ENCODE assay signal across 24 cellular contexts in the genomic region with DNA sequence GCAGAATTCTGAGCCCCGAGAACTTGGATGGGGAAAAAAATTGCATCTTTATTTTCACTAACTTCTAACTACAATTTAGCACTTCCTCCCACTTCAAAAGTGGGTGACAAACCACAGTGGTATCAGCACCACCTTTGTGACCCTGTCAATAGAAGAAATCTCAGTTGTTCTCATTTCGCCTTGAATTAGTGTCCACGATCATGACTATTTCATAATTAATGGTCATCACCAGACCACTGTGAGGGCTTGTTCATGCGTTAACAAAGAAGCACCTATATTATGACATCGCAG.
DNase-seq lines count a peak whose midpoint lies in the region; ATAC-seq, FAIRE-seq and TF ChIP-seq lines count a peak whose summit lies in the region.
"Had no signal": no experiment of that assay in that cellular context is flagged by ENCODE, and none has a peak within 500 bp of the region (broad histone marks: within the 10 kb centered on the region; RNA-seq: fewer than 3 reads in every experiment).

No MANE protein-coding gene starts in this region.

- no peak for DNase-seq in stimulated activated naive CD8-positive, alpha-beta T cell treated with anti-CD3 and anti-CD28 coated beads, Interleukin-15, amount 100 ng/mL, for 72 hours
- DNase-seq in stimulated activated naive CD8-positive, alpha-beta T cell treated with anti-CD3 and anti-CD28 coated beads, Interleukin-15, Interleukin-2, amounts not matched to agents 100 U/mL and 50 U/mL, for 24 hours: no peak
- DNase-seq in immature natural killer cell (peak; percentile 11 to 24 (median 24)), GM12892 (ENCODE audit: insufficient read length) (no peak)
- DNase-seq: Caco-2, DMS 273 treated with DMSO at 0.1 percent for 48 hours, DMS79 treated with DMSO at 0.1 percent for 48 hours, GM23248, H9, KBM-7, MM.1S, NCI-H1048, NCI-H1417 treated with DMSO at 0.1 percent for 48 hours, NCI-H187, NCI-H2107, NCI-H446 treated with DMSO at 0.1 percent for 48 hours, NCI-H526 treated with DMSO at 0.1 percent for 48 hours, OCI-M1 had no signal

- no peak for FAIRE-seq in GM12892 (lab: Jason Lieb, UNC)
- FAIRE-seq: A204.1, HepG2, RCC 7860 had no signal

- H3K36me3 Mint-ChIP-seq in activated T-helper 17 cell treated with anti-CD3 and anti-CD28 coated beads, Interleukin-2, amount 50 U/mL, for 72 hours (ENCODE audit: low read depth): no peaks in the 10 kb centered on the region
- H3K36me3 Mint-ChIP-seq in immature natural killer cell: no peaks in the 10 kb centered on the region

- H3K4me1 Mint-ChIP-seq in stimulated activated naive CD8-positive, alpha-beta T cell treated with anti-CD3 and anti-CD28 coated beads, Interleukin-15, amount 100 ng/mL, for 72 hours: peaks cover 18% of the 10 kb centered on the region
- H3K4me1 Mint-ChIP-seq in activated T-helper 17 cell treated with anti-CD3 and anti-CD28 coated beads, Interleukin-2, amount 50 U/mL, for 72 hours: peaks cover 9% of the 10 kb centered on the region
- peaks cover 12% of the 10 kb centered on the region in 2 donors for H3K4me1 Mint-ChIP-seq in immature natural killer cell

- no peak for TF ChIP-seq POLR2A in GM12892 (IDR thresholded peaks at IDR 0.05; ENCODE audit: low read depth, low read length)

- H3K27me3 Mint-ChIP-seq in stimulated activated naive CD8-positive, alpha-beta T cell treated with anti-CD3 and anti-CD28 coated beads, Interleukin-15, amount 100 ng/mL, for 72 hours: peaks cover 81% of the 10 kb centered on the region
- peaks cover 13% of the 10 kb centered on the region for H3K27me3 Mint-ChIP-seq in activated T-helper 17 cell treated with anti-CD3 and anti-CD28 coated beads, Interleukin-2, amount 50 U/mL, for 72 hours
- peaks cover 17 to 21% (median 18%) of the 10 kb centered on the region in 3 donors for H3K27me3 Mint-ChIP-seq in immature natural killer cell (ENCODE audit: low read depth in 3 of 3)

- no peaks in the 10 kb centered on the region for H3K9me3 Mint-ChIP-seq in stimulated activated naive CD8-positive, alpha-beta T cell treated with anti-CD3 and anti-CD28 coated beads, Interleukin-15, amount 100 ng/mL, for 72 hours
- peaks cover 4% of the 10 kb centered on the region for H3K9me3 Mint-ChIP-seq in activated T-helper 17 cell treated with anti-CD3 and anti-CD28 coated beads, Interleukin-2, amount 50 U/mL, for 72 hours
- H3K9me3 Mint-ChIP-seq in immature natural killer cell: no peaks in the 10 kb centered on the region
- H3K9me3 Mint-ChIP-seq: H9 had no signal

- ATAC-seq in stimulated activated naive CD8-positive, alpha-beta T cell treated with anti-CD3 and anti-CD28 coated beads, Interleukin-15, amount 100 ng/mL, for 72 hours: peak; percentile 64
- ATAC-seq in stimulated activated naive CD8-positive, alpha-beta T cell treated with anti-CD3 and anti-CD28 coated beads, Interleukin-15, Interleukin-2, amounts not matched to agents 100 U/mL and 50 U/mL, for 24 hours: no peak
- peak; percentile 51 for ATAC-seq in activated T-helper 17 cell treated with anti-CD3 and anti-CD28 coated beads, Interleukin-2, amount 50 U/mL, for 72 hours (replicated peaks)
- no peak for ATAC-seq in GM19455 (IDR thresholded peaks at IDR 0.05; ENCODE audit: unreplicated experiment)
- ATAC-seq in GM21576 (IDR thresholded peaks at IDR 0.05; ENCODE audit: unreplicated experiment): no peak
- ATAC-seq: HepG2 had no signal

- no peak overlapping the region for H3K27ac Mint-ChIP-seq in stimulated activated naive CD8-positive, alpha-beta T cell treated with anti-CD3 and anti-CD28 coated beads, Interleukin-15, amount 100 ng/mL, for 72 hours
- no peak overlapping the region for H3K27ac Mint-ChIP-seq in activated T-helper 17 cell treated with anti-CD3 and anti-CD28 coated beads, Interleukin-2, amount 50 U/mL, for 72 hours
- no peak overlapping the region for H3K27ac Mint-ChIP-seq in immature natural killer cell
- H3K27ac Mint-ChIP-seq: H9 had no signal

- peak overlapping the region in 1 of 2 donors; percentile 32 for H3K4me3 Mint-ChIP-seq in stimulated activated naive CD8-positive, alpha-beta T cell treated with anti-CD3 and anti-CD28 coated beads, Interleukin-15, amount 100 ng/mL, for 72 hours
- no peak overlapping the region for H3K4me3 Mint-ChIP-seq in activated T-helper 17 cell treated with anti-CD3 and anti-CD28 coated beads, Interleukin-2, amount 50 U/mL, for 72 hours
- H3K4me3 Mint-ChIP-seq in immature natural killer cell: peak overlapping the region in 4 of 5 donors; percentile 20 to 41 (median 30)
- H3K4me3 Mint-ChIP-seq: H9 had no signal

Comparison
In these comparisons a context has a peak if more than half of its experiments do, and no peak if none do; other contexts are left out.
1. ATAC-seq: peak in stimulated activated naive CD8-positive, alpha-beta T cell treated with anti-CD3 and anti-CD28 coated beads, Interleukin-15, amount 100 ng/mL, for 72 hours (single experiment) and activated T-helper 17 cell treated with anti-CD3 and anti-CD28 coated beads, Interleukin-2, amount 50 U/mL, for 72 hours (single experiment); none in stimulated activated naive CD8-positive, alpha-beta T cell treated with anti-CD3 and anti-CD28 coated beads, Interleukin-15, Interleukin-2, amounts not matched to agents 100 U/mL and 50 U/mL, for 24 hours (single experiment), GM19455 (single experiment) and GM21576 (single experiment).
2. DNase-seq: peak in immature natural killer cell (3 of 3); none in stimulated activated naive CD8-positive, alpha-beta T cell treated with anti-CD3 and anti-CD28 coated beads, Interleukin-15, amount 100 ng/mL, for 72 hours (0 of 2), stimulated activated naive CD8-positive, alpha-beta T cell treated with anti-CD3 and anti-CD28 coated beads, Interleukin-15, Interleukin-2, amounts not matched to agents 100 U/mL and 50 U/mL, for 24 hours (single experiment) and GM12892 (single experiment).